In genomic region chr2:21915201-21915600, GRCh38 we compare ENCODE assay signal across 1 cellular context.
A peak's percentile ranks its signal among the peaks of the same experiment; 100 is the strongest.
TF ChIP-seq lines count a peak whose summit lies in the region.

No MANE protein-coding gene starts in this region.

TF ChIP-seq in K562, 482 proteins besides CTCF, POLR2A, EP300 and RAD21 (continued from another document):
- TF ChIP-seq ZHX1 (conservative IDR thresholded peaks at IDR 0.05; ENCODE audit: low read length) (no peak), MAFK (IDR thresholded peaks at IDR 0.05; ENCODE audit: low read length) (peak; percentile 83), MYNN (IDR thresholded peaks at IDR 0.05) (no peak), MYNN (CRISPR knock-in tag; IDR thresholded peaks at IDR 0.05) (no peak), MAFG (tag; conservative IDR thresholded peaks at IDR 0.05) (peak; percentile 61)
